Comparison of ENCODE assay signal across 9 cellular contexts in genomic region chr5:143397302-143398052, GRCh38. TPM values are rescaled to one million over a fixed set of nuclear protein-coding genes. Genes with fewer than 3 reads are reported as not detected.
DNase-seq lines count a peak whose midpoint lies in the region; ATAC-seq and TF ChIP-seq lines count a peak whose summit lies in the region.
"Had no signal": no experiment of that assay in that cellular context is flagged by ENCODE, and none has a peak within 500 bp of the region (broad histone marks: within the 10 kb centered on the region; RNA-seq: fewer than 3 reads in every experiment).

No MANE protein-coding gene starts in this region.

- H3K4me3 Mint-ChIP-seq in stimulated activated naive CD8-positive, alpha-beta T cell treated with anti-CD3 and anti-CD28 coated beads, Interleukin-15, Interleukin-2, amounts not matched to agents 100 ng/mL and 50 ng/mL, for 24 hours, result peak overlapping the region; percentile 92

- peak overlapping the region; percentile 52 for H3K27ac ChIP-seq in angular gyrus (ENCODE audit: low read depth, low read length)
- no peak overlapping the region for H3K27ac ChIP-seq in lower lobe of right lung

- no peaks in the 10 kb centered on the region for H3K27me3 ChIP-seq in lower lobe of right lung (ENCODE audit: low read depth)

- H3K4me1 ChIP-seq in lower lobe of right lung, result peaks cover 86% of the 10 kb centered on the region

- no peaks in the 10 kb centered on the region for H3K36me3 ChIP-seq in lower lobe of right lung

- no peaks in the 10 kb centered on the region for H3K9me3 Mint-ChIP-seq in stimulated activated naive CD8-positive, alpha-beta T cell treated with anti-CD3 and anti-CD28 coated beads, Interleukin-15, Interleukin-2, amounts not matched to agents 100 ng/mL and 50 ng/mL, for 24 hours

- DNase-seq in stimulated activated naive CD8-positive, alpha-beta T cell treated with anti-CD3 and anti-CD28 coated beads, Interleukin-15, Interleukin-2, amounts not matched to agents 100 U/mL and 50 U/mL, for 24 hours, result no peak
- no peak for DNase-seq in lower lobe of right lung
- DNase-seq in CD1c-positive myeloid dendritic cell (ENCODE audit: extremely low spot score), result no peak
- DNase-seq in NCI-H2107 treated with DMSO at 0.1 percent for 48 hours (lab: John Stamatoyannopoulos, UW; ENCODE audit: unreplicated experiment), result no peak
- no peak for DNase-seq in GOT3 (lab: John Stamatoyannopoulos, UW)

- H3K4me1 Mint-ChIP-seq in stimulated activated naive CD8-positive, alpha-beta T cell treated with anti-CD3 and anti-CD28 coated beads, Interleukin-15, Interleukin-2, amounts not matched to agents 100 ng/mL and 50 ng/mL, for 24 hours (ENCODE audit: low read depth), result peaks cover 91% of the 10 kb centered on the region

- intact Hi-C loops in lower lobe of right lung (cut with DNase I), result no loop called here

- ATAC-seq in stimulated activated naive CD8-positive, alpha-beta T cell treated with anti-CD3 and anti-CD28 coated beads, Interleukin-15, Interleukin-2, amounts not matched to agents 100 U/mL and 50 U/mL, for 24 hours, result no peak
- ATAC-seq in lower lobe of right lung (no peak), GM19328 (IDR thresholded peaks at IDR 0.05; ENCODE audit: unreplicated experiment) (no peak)

- no peak overlapping the region for H3K27ac Mint-ChIP-seq in stimulated activated naive CD8-positive, alpha-beta T cell treated with anti-CD3 and anti-CD28 coated beads, Interleukin-15, Interleukin-2, amounts not matched to agents 100 ng/mL and 50 ng/mL, for 24 hours

- no peaks in the 10 kb centered on the region for H3K9me3 ChIP-seq in lower lobe of right lung

- H3K27me3 Mint-ChIP-seq in stimulated activated naive CD8-positive, alpha-beta T cell treated with anti-CD3 and anti-CD28 coated beads, Interleukin-15, Interleukin-2, amounts not matched to agents 100 ng/mL and 50 ng/mL, for 24 hours, result no peaks in the 10 kb centered on the region

- peaks cover 45% of the 10 kb centered on the region for H3K36me3 Mint-ChIP-seq in stimulated activated naive CD8-positive, alpha-beta T cell treated with anti-CD3 and anti-CD28 coated beads, Interleukin-15, Interleukin-2, amounts not matched to agents 100 ng/mL and 50 ng/mL, for 24 hours (ENCODE audit: low read depth)

- no peak for TF ChIP-seq CTCF in lower lobe of right lung (IDR thresholded peaks at IDR 0.05)

- peak overlapping the region; percentile 92 for H3K4me3 ChIP-seq in lower lobe of right lung
- H3K4me3 ChIP-seq: lung had no signal

RNA-seq across cellular contexts. Expression of gene NR3C1, which starts 6.0 kb away (rescaled TPM):
- total RNA-seq in lower lobe of right lung, result 110 TPM
